1 cellular context compared by ENCODE assay signal in genomic region chr14:60594077-60594476, GRCh38.
TF ChIP-seq lines count a peak whose summit lies in the region.

No MANE protein-coding gene starts in this region.

TF ChIP-seq in GM23338, 12 proteins besides CTCF, POLR2A, EP300 and RAD21 (continued from another document):
- TF ChIP-seq, protein P1, sequence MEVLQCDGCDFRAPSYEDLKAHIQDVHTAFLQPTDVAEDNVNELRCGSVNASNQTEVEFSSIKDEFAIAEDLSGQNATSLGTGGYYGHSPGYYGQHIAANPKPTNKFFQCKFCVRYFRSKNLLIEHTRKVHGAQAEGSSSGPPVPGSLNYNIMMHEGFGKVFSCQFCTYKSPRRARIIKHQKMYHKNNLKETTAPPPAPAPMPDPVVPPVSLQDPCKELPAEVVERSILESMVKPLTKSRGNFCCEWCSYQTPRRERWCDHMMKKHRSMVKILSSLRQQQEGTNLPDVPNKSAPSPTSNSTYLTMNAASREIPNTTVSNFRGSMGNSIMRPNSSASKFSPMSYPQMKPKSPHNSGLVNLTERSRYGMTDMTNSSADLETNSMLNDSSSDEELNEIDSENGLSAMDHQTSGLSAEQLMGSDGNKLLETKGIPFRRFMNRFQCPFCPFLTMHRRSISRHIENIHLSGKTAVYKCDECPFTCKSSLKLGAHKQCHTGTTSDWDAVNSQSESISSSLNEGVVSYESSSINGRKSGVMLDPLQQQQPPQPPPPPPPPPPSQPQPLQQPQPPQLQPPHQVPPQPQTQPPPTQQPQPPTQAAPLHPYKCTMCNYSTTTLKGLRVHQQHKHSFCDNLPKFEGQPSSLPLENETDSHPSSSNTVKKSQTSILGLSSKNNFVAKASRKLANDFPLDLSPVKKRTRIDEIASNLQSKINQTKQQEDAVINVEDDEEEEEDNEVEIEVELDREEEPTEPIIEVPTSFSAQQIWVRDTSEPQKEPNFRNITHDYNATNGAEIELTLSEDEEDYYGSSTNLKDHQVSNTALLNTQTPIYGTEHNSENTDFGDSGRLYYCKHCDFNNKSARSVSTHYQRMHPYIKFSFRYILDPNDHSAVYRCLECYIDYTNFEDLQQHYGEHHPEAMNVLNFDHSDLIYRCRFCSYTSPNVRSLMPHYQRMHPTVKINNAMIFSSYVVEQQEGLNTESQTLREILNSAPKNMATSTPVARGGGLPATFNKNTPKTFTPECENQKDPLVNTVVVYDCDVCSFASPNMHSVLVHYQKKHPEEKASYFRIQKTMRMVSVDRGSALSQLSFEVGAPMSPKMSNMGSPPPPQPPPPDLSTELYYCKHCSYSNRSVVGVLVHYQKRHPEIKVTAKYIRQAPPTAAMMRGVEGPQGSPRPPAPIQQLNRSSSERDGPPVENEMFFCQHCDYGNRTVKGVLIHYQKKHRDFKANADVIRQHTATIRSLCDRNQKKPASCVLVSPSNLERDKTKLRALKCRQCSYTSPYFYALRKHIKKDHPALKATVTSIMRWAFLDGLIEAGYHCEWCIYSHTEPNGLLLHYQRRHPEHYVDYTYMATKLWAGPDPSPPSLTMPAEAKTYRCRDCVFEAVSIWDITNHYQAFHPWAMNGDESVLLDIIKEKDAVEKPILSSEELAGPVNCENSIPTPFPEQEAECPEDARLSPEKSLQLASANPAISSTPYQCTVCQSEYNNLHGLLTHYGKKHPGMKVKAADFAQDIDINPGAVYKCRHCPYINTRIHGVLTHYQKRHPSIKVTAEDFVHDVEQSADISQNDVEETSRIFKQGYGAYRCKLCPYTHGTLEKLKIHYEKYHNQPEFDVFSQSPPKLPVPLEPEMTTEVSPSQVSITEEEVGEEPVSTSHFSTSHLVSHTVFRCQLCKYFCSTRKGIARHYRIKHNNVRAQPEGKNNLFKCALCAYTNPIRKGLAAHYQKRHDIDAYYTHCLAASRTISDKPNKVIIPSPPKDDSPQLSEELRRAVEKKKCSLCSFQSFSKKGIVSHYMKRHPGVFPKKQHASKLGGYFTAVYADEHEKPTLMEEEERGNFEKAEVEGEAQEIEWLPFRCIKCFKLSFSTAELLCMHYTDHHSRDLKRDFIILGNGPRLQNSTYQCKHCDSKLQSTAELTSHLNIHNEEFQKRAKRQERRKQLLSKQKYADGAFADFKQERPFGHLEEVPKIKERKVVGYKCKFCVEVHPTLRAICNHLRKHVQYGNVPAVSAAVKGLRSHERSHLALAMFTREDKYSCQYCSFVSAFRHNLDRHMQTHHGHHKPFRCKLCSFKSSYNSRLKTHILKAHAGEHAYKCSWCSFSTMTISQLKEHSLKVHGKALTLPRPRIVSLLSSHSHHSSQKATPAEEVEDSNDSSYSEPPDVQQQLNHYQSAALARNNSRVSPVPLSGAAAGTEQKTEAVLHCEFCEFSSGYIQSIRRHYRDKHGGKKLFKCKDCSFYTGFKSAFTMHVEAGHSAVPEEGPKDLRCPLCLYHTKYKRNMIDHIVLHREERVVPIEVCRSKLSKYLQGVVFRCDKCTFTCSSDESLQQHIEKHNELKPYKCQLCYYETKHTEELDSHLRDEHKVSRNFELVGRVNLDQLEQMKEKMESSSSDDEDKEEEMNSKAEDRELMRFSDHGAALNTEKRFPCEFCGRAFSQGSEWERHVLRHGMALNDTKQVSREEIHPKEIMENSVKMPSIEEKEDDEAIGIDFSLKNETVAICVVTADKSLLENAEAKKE (CRISPR knock-in tag; IDR thresholded peaks at IDR 0.05): no peak
- no peak for TF ChIP-seq ZNF331 (CRISPR knock-in tag; IDR thresholded peaks at IDR 0.05; ENCODE audit: low read depth)
TF ChIP-seq in GM23338: peak in this region for 0.
